ENCODE assay signal across 1 cellular context in genomic region chr3:148711981-148712666, GRCh38.
A peak's percentile ranks its signal among the peaks of the same experiment; 100 is the strongest.
TF ChIP-seq lines count a peak whose summit lies in the region.

No MANE protein-coding gene starts in this region.

TF ChIP-seq in HepG2, 621 proteins besides CTCF, POLR2A, EP300 and RAD21 (continued from another document and continues in another):
- no peak for TF ChIP-seq ZNF784 (CRISPR knock-in tag; IDR thresholded peaks at IDR 0.05; ENCODE audit: borderline replicate concordance)
- TF ChIP-seq SOX6 (IDR thresholded peaks at IDR 0.05): no peak
- TF ChIP-seq SOX6 (CRISPR knock-in tag; IDR thresholded peaks at IDR 0.05): peak; percentile 29; the same call in 1 of the 2 replicates
- no peak for TF ChIP-seq AFF4 (CRISPR knock-in tag; IDR thresholded peaks at IDR 0.05)
- TF ChIP-seq TCF7L2 (IDR thresholded peaks at IDR 0.05; ENCODE audit: low read depth, low read length): no peak
- TF ChIP-seq CEBPB (IDR thresholded peaks at IDR 0.05; ENCODE audit: borderline replicate concordance, low read depth, low read length): no peak
- TF ChIP-seq, protein P1, sequence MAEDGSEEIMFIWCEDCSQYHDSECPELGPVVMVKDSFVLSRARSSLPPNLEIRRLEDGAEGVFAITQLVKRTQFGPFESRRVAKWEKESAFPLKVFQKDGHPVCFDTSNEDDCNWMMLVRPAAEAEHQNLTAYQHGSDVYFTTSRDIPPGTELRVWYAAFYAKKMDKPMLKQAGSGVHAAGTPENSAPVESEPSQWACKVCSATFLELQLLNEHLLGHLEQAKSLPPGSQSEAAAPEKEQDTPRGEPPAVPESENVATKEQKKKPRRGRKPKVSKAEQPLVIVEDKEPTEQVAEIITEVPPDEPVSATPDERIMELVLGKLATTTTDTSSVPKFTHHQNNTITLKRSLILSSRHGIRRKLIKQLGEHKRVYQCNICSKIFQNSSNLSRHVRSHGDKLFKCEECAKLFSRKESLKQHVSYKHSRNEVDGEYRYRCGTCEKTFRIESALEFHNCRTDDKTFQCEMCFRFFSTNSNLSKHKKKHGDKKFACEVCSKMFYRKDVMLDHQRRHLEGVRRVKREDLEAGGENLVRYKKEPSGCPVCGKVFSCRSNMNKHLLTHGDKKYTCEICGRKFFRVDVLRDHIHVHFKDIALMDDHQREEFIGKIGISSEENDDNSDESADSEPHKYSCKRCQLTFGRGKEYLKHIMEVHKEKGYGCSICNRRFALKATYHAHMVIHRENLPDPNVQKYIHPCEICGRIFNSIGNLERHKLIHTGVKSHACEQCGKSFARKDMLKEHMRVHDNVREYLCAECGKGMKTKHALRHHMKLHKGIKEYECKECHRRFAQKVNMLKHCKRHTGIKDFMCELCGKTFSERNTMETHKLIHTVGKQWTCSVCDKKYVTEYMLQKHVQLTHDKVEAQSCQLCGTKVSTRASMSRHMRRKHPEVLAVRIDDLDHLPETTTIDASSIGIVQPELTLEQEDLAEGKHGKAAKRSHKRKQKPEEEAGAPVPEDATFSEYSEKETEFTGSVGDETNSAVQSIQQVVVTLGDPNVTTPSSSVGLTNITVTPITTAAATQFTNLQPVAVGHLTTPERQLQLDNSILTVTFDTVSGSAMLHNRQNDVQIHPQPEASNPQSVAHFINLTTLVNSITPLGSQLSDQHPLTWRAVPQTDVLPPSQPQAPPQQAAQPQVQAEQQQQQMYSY (CRISPR knock-in tag; IDR thresholded peaks at IDR 0.05): no peak
- no peak for TF ChIP-seq NR2F6 (IDR thresholded peaks at IDR 0.05)
- no peak for TF ChIP-seq NR2F6 (CRISPR knock-in tag; IDR thresholded peaks at IDR 0.05)
- TF ChIP-seq THAP11 (CRISPR knock-in tag; IDR thresholded peaks at IDR 0.05): no peak
- no peak for TF ChIP-seq ZNF10 (CRISPR knock-in tag; IDR thresholded peaks at IDR 0.05; ENCODE audit: borderline replicate concordance, low read depth)
- no peak for TF ChIP-seq DRAP1 (CRISPR knock-in tag; IDR thresholded peaks at IDR 0.05)
- TF ChIP-seq CHD2 (IDR thresholded peaks at IDR 0.05; ENCODE audit: low read depth, low read length): no peak
- TF ChIP-seq ZBTB7A (CRISPR knock-in tag; IDR thresholded peaks at IDR 0.05): no peak
- TF ChIP-seq BRF2 (CRISPR knock-in tag; IDR thresholded peaks at IDR 0.05): no peak
- TF ChIP-seq CSRNP2 (CRISPR knock-in tag; conservative IDR thresholded peaks at IDR 0.05; ENCODE audit: low read depth): no peak
- TF ChIP-seq ZNF407 (CRISPR knock-in tag; IDR thresholded peaks at IDR 0.05; ENCODE audit: not compliant biosample characterization): no peak
- peak; percentile 37; the same call in 1 of the 2 replicates for TF ChIP-seq ELF3 (CRISPR knock-in tag; IDR thresholded peaks at IDR 0.05)
- TF ChIP-seq ZMYM3 (CRISPR knock-in tag; IDR thresholded peaks at IDR 0.05): peak; percentile 13; the same call in 1 of the 2 replicates
- no peak for TF ChIP-seq TGIF2 (CRISPR knock-in tag; IDR thresholded peaks at IDR 0.05)
- TF ChIP-seq, protein P2, sequence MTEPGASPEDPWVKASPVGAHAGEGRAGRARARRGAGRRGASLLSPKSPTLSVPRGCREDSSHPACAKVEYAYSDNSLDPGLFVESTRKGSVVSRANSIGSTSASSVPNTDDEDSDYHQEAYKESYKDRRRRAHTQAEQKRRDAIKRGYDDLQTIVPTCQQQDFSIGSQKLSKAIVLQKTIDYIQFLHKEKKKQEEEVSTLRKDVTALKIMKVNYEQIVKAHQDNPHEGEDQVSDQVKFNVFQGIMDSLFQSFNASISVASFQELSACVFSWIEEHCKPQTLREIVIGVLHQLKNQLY (CRISPR knock-in tag; IDR thresholded peaks at IDR 0.05): no peak
- no peak for TF ChIP-seq ASH2L (IDR thresholded peaks at IDR 0.05; ENCODE audit: insufficient read length, low read depth, low read length)
- TF ChIP-seq, protein P3, sequence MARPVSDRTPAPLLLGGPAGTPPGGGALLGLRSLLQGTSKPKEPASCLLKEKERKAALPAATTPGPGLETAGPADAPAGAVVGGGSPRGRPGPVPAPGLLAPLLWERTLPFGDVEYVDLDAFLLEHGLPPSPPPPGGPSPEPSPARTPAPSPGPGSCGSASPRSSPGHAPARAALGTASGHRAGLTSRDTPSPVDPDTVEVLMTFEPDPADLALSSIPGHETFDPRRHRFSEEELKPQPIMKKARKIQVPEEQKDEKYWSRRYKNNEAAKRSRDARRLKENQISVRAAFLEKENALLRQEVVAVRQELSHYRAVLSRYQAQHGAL (CRISPR knock-in tag; IDR thresholded peaks at IDR 0.05; ENCODE audit: not compliant biosample characterization): no peak
- TF ChIP-seq ZNF557 (CRISPR knock-in tag; IDR thresholded peaks at IDR 0.05): no peak
- peak; percentile 83 for TF ChIP-seq HNF4A (CRISPR knock-in tag; IDR thresholded peaks at IDR 0.05)
- TF ChIP-seq, protein P4, sequence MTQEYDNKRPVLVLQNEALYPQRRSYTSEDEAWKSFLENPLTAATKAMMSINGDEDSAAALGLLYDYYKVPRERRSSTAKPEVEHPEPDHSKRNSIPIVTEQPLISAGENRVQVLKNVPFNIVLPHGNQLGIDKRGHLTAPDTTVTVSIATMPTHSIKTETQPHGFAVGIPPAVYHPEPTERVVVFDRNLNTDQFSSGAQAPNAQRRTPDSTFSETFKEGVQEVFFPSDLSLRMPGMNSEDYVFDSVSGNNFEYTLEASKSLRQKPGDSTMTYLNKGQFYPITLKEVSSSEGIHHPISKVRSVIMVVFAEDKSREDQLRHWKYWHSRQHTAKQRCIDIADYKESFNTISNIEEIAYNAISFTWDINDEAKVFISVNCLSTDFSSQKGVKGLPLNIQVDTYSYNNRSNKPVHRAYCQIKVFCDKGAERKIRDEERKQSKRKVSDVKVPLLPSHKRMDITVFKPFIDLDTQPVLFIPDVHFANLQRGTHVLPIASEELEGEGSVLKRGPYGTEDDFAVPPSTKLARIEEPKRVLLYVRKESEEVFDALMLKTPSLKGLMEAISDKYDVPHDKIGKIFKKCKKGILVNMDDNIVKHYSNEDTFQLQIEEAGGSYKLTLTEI (CRISPR knock-in tag; conservative IDR thresholded peaks at IDR 0.05): no peak
- no peak for TF ChIP-seq KLF6 (CRISPR knock-in tag; IDR thresholded peaks at IDR 0.05)
- TF ChIP-seq MIER3 (CRISPR knock-in tag; IDR thresholded peaks at IDR 0.05; ENCODE audit: borderline replicate concordance): no peak
- TF ChIP-seq ZSCAN31 (CRISPR knock-in tag; IDR thresholded peaks at IDR 0.05; ENCODE audit: low read depth): no peak
- no peak for TF ChIP-seq KDM2A (CRISPR knock-in tag; IDR thresholded peaks at IDR 0.05; ENCODE audit: borderline replicate concordance, low read depth)
- TF ChIP-seq STAG1 (CRISPR knock-in tag; IDR thresholded peaks at IDR 0.05): no peak
- TF ChIP-seq GABPB1 (CRISPR knock-in tag; IDR thresholded peaks at IDR 0.05): no peak
- TF ChIP-seq ONECUT2 (CRISPR knock-in tag; IDR thresholded peaks at IDR 0.05): no peak
